12 cellular contexts compared by ENCODE assay signal in the genomic region with DNA sequence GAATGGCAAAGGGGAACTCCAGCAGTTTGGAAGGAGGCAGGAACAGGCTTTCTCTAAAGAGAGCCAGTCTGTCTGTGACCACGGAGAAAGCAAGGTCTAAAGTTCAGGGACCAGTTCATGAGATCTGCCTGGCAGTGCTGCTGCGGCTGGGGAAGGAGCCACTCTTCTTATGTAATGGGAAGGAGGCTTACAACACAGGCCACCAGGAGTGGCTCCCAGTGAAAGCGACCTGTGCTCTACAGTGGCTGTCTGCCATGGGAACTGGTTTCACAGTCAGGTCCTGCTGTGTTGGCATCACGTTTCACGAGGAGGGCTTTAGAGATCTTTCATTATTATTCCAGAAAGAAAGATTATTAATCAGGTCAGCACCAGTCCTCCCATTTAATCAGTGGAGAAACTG.
DNase-seq lines count a peak whose midpoint lies in the region; ATAC-seq, FAIRE-seq and TF ChIP-seq lines count a peak whose summit lies in the region.
"Had no signal": no experiment of that assay in that cellular context is flagged by ENCODE, and none has a peak within 500 bp of the region (broad histone marks: within the 10 kb centered on the region; RNA-seq: fewer than 3 reads in every experiment).

No MANE protein-coding gene starts in this region.

- no peaks in the 10 kb centered on the region for H3K36me3 ChIP-seq in DND-41 (ENCODE audit: insufficient read depth, low read length)
- H3K36me3 ChIP-seq in esophagus (ENCODE audit: control insufficient read depth in 2 of 2, insufficient read depth in 2 of 2, low read length in 1 of 2) = no peaks in the 10 kb centered on the region
- H3K36me3 ChIP-seq in pancreas = no peaks in the 10 kb centered on the region

- H3K4me1 ChIP-seq in DND-41 (ENCODE audit: insufficient read depth, low read length) = peaks cover 31% of the 10 kb centered on the region
- H3K4me1 ChIP-seq in esophagus (ENCODE audit: control insufficient read depth in 2 of 2, insufficient read depth in 2 of 2, low read length in 1 of 2) = peaks cover 0 to 5% of the 10 kb centered on the region in 2 donors
- peaks cover 0 to 7% (median 5%) of the 10 kb centered on the region in 3 donors for H3K4me1 ChIP-seq in pancreas

- H3K27ac ChIP-seq in DND-41 (ENCODE audit: low read length) (peak overlapping the region; percentile 30; the same call in 1 of the 2 replicates), esophagus (ENCODE audit: low read depth in 2 of 2, low read length in 1 of 2) (peak overlapping the region; percentile 75 to 89), pancreas (no peak overlapping the region)

- H3K4me3 ChIP-seq in DND-41 (ENCODE audit: low read depth in 1 of 2, low read length in 2 of 2) (no peak overlapping the region), esophagus (ENCODE audit: low read depth in 1 of 2, low read length in 2 of 2) (no peak overlapping the region), pancreas (no peak overlapping the region)

- no peaks in the 10 kb centered on the region for H3K27me3 ChIP-seq in DND-41 (ENCODE audit: insufficient read depth, low read length, poor library complexity)
- H3K27me3 ChIP-seq in esophagus (ENCODE audit: control insufficient read depth in 1 of 2, insufficient read depth in 2 of 2, low read length in 2 of 2) = no peaks in the 10 kb centered on the region
- H3K27me3 ChIP-seq in pancreas = no peaks in the 10 kb centered on the region

- intact Hi-C loops in pancreas (cut with DNase I) = no loop called here

- H2AFZ ChIP-seq in DND-41 (ENCODE audit: low read depth, low read length) = 0 out of 2 replicates have a peak overlapping the region, but pooled peaks have one; percentile 37

- FAIRE-seq in pancreas (lab: Jason Lieb, UNC) = no peak
- FAIRE-seq: H54 had no signal

- no peak overlapping the region for H3K4me2 ChIP-seq in DND-41 (ENCODE audit: insufficient read depth, low read length)

- H3K79me2 ChIP-seq in DND-41 (ENCODE audit: insufficient read depth, low read length) = no peaks in the 10 kb centered on the region

- no peak for DNase-seq in DND-41
- DNase-seq in NCI-H510A (lab: John Stamatoyannopoulos, UW) = peak; percentile 18
- DNase-seq in pancreas = peak; percentile 36 to 70 (median 60)
- no peak for DNase-seq in NCI-H1092 (lab: John Stamatoyannopoulos, UW)
- no peak for DNase-seq in SHP77 (lab: John Stamatoyannopoulos, UW)
- DNase-seq in amniotic stem cell (lab: John Stamatoyannopoulos, UW) = no peak
- DNase-seq in NCI-H1436 treated with DMSO at 0.1 percent for 48 hours (lab: John Stamatoyannopoulos, UW) = no peak
- DNase-seq: activated CD4-positive, alpha-beta T cell treated with anti-CD3 and anti-CD28 coated beads, Interleukin-2, amount 10 ng/mL, durations not matched to agents 7 days and 5 days; natural killer cell; stimulated activated naive B cell treated with anti-CD40 and anti-IgM and Interleukin-4, amounts not matched to agents 10 μg/mL and 1 μg/mL and 100 μg/mL, for 72 hours had no signal

- TF ChIP-seq CTCF in DND-41 (IDR thresholded peaks at IDR 0.05; ENCODE audit: borderline replicate concordance, extremely low read depth, low read length, poor library complexity, severe bottlenecking) (no peak), pancreas (IDR thresholded peaks at IDR 0.05) (no peak)

- H3K9me3 ChIP-seq in DND-41 (ENCODE audit: insufficient read depth, low read length, severe bottlenecking) (no peaks in the 10 kb centered on the region), esophagus (ENCODE audit: control insufficient read depth in 2 of 2, insufficient read depth in 1 of 2, low read depth in 1 of 2, low read length in 1 of 2) (no peaks in the 10 kb centered on the region), pancreas (no peaks in the 10 kb centered on the region)

- ATAC-seq in DND-41 (ENCODE audit: insufficient read depth, low read depth) (no peak), pancreas (peak; percentile 84 to 93 (median 90))
- ATAC-seq: natural killer cell; stimulated activated naive B cell treated with anti-CD40 and anti-IgM and Interleukin-4, amounts not matched to agents 10 μg/mL and 1 μg/mL and 100 μg/mL, for 72 hours had no signal

- H4K20me1 ChIP-seq in DND-41 (ENCODE audit: insufficient read depth, low read length) = no peaks in the 10 kb centered on the region

- H3K9ac ChIP-seq in DND-41 (ENCODE audit: low read depth, low read length) = no peak overlapping the region

- 42 to 43% methylated on average over 5 of the region's 5 CpGs for WGBS in esophagus, 2 donors
- WGBS in pancreas, 2 donors = 11 to 13% methylated on average over 5 of the region's 5 CpGs

Comparison
In these comparisons a context has a peak if more than half of its experiments do, and no peak if none do; other contexts are left out.
1. DNase-seq: peak in NCI-H510A (single experiment) and pancreas (6 of 6); none in DND-41 (single experiment), NCI-H1092 (single experiment), SHP77 (0 of 2), amniotic stem cell (single experiment) and NCI-H1436 treated with DMSO at 0.1 percent for 48 hours (single experiment).
2. H3K27ac ChIP-seq: peak in DND-41 (single experiment) and esophagus (2 of 2); none in pancreas (0 of 4).